14 cellular contexts compared by ENCODE assay signal in genomic region chr1:82778612-82779011, GRCh38.
A peak's percentile ranks its signal among the peaks of the same experiment; 100 is the strongest.
DNase-seq lines count a peak whose midpoint lies in the region; ATAC-seq, FAIRE-seq and TF ChIP-seq lines count a peak whose summit lies in the region.
"Had no signal": no experiment of that assay in that cellular context is flagged by ENCODE, and none has a peak within 500 bp of the region (broad histone marks: within the 10 kb centered on the region; RNA-seq: fewer than 3 reads in every experiment).

No MANE protein-coding gene starts in this region.

- H3K9me3 ChIP-seq in left ventricle myocardium inferior (replicated peaks): no peaks in the 10 kb centered on the region
- peaks cover 0 to 19% (median 0%) of the 10 kb centered on the region in 11 donors for H3K9me3 ChIP-seq in heart right ventricle
- H3K9me3 ChIP-seq in PC-3 (ENCODE audit: low read length): no peaks in the 10 kb centered on the region
- no peaks in the 10 kb centered on the region for H3K9me3 ChIP-seq in testis
- no peaks in the 10 kb centered on the region for H3K9me3 ChIP-seq in kidney (ENCODE audit: control insufficient read depth in 1 of 2, low read length in 2 of 2)
- H3K9me3 ChIP-seq: stomach had no signal

- no peaks in the 10 kb centered on the region for H3K79me2 ChIP-seq in PC-3 (ENCODE audit: low read length)

- no peaks in the 10 kb centered on the region for H3F3A ChIP-seq in PC-3 (ENCODE audit: low read length, unreplicated experiment)

- H3K9me3 Mint-ChIP-seq in activated CD4-positive, alpha-beta T cell treated with anti-CD3 and anti-CD28 coated beads, Interleukin-2, amount 10 ng/mL, durations not matched to agents 7 days and 5 days: peaks cover 5% of the 10 kb centered on the region
- H3K9me3 Mint-ChIP-seq: natural killer cell treated with Interleukin-12 subunit alpha and Interleukin-12 subunit beta and Interleukin-15 and Interleukin-18, amount 100 ng/mL, for 72 hours had no signal

- intact Hi-C loops in left ventricle myocardium inferior (cut with micrococcal nuclease): no loop called here
- intact Hi-C loops in heart right ventricle (cut with DNase I): no loop called here
- intact Hi-C loops in PC-3 (cut with micrococcal nuclease): no loop called here
- intact Hi-C loops in testis (cut with DNase I; ENCODE audit: low total_unique reads): no loop called here
- intact Hi-C loops in kidney (cut with DNase I): no loop called here

- POLR2A ChIA-PET in PC-3 (lab: Charles Lee; ENCODE audit: unreplicated experiment): no interaction called here
- POLR2A ChIA-PET in activated CD4-positive, alpha-beta T cell treated with anti-CD3 and anti-CD28 coated beads, Interleukin-2, amount 10 ng/mL, durations not matched to agents 7 days and 5 days (lab: Charles Lee): no interaction called here

- ATAC-seq in heart right ventricle (no peak), PC-3 (peak; percentile 42; the same call in 1 of the 2 replicates)
- ATAC-seq: activated T-cell treated with anti-CD3 and anti-CD28 coated beads, Interleukin-2, amount 50 U/mL, for 4 hours; natural killer cell treated with Interleukin-12 subunit alpha and Interleukin-12 subunit beta and Interleukin-15 and Interleukin-18, amount 100 ng/mL, for 72 hours had no signal

- H3K36me3 ChIP-seq in left ventricle myocardium inferior (no peaks in the 10 kb centered on the region), heart right ventricle (no peaks in the 10 kb centered on the region), PC-3 (ENCODE audit: low read depth, low read length) (no peaks in the 10 kb centered on the region), testis (ENCODE audit: low read depth, missing control alignments) (no peaks in the 10 kb centered on the region), kidney (ENCODE audit: control insufficient read depth in 1 of 2, insufficient read depth in 2 of 2, low read length in 2 of 2) (no peaks in the 10 kb centered on the region)
- H3K36me3 ChIP-seq: BLaER1, stomach had no signal

- H4K20me1 ChIP-seq in PC-3 (ENCODE audit: low read length): no peaks in the 10 kb centered on the region
- H4K20me1 ChIP-seq: BLaER1 had no signal

- H3K27me3 ChIP-seq in left ventricle myocardium inferior (ENCODE audit: low read depth): no peaks in the 10 kb centered on the region
- H3K27me3 ChIP-seq in heart right ventricle: no peaks in the 10 kb centered on the region
- peaks cover 4% of the 10 kb centered on the region; the same call in 1 of the 2 replicates for H3K27me3 ChIP-seq in PC-3 (ENCODE audit: low read length)
- no peaks in the 10 kb centered on the region for H3K27me3 ChIP-seq in testis
- H3K27me3 ChIP-seq: BLaER1, stomach had no signal

- peaks cover 8% of the 10 kb centered on the region for H3K4me1 Mint-ChIP-seq in activated CD4-positive, alpha-beta T cell treated with anti-CD3 and anti-CD28 coated beads, Interleukin-2, amount 10 ng/mL, durations not matched to agents 7 days and 5 days

- H3K4me3 ChIP-seq in left ventricle myocardium inferior (no peak overlapping the region), heart right ventricle (no peak overlapping the region), PC-3 (ENCODE audit: low read length) (no peak overlapping the region), epithelial cell of proximal tubule (ENCODE audit: low read depth, low read length) (no peak overlapping the region), testis (no peak overlapping the region), kidney (ENCODE audit: low read length in 2 of 2) (no peak overlapping the region)
- H3K4me3 ChIP-seq: BLaER1, stomach had no signal

- H3K9me2 ChIP-seq in PC-3 (replicated peaks; ENCODE audit: low read length): no peaks in the 10 kb centered on the region

- DNase-seq in left ventricle myocardium inferior (no peak), heart right ventricle (no peak), PC-3 (peak; percentile 54), epithelial cell of proximal tubule (ENCODE audit: low read depth) (no peak), testis (peak; percentile 35), AML-193 (lab: John Stamatoyannopoulos, UW) (no peak), kidney (no peak)
- no peak for DNase-seq in activated CD4-positive, alpha-beta T cell treated with anti-CD3 and anti-CD28 coated beads, Interleukin-2, amount 10 ng/mL, durations not matched to agents 7 days and 5 days
- DNase-seq: activated T-cell treated with anti-CD3 and anti-CD28 coated beads, Interleukin-2, amount 50 U/mL, for 4 hours; hypothalamus; stomach had no signal

- CTCF ChIA-PET in PC-3 (lab: Charles Lee): no interaction called here
- CTCF ChIA-PET in activated CD4-positive, alpha-beta T cell treated with anti-CD3 and anti-CD28 coated beads, Interleukin-2, amount 10 ng/mL, durations not matched to agents 7 days and 5 days (lab: Charles Lee): no interaction called here

- no peak for TF ChIP-seq POLR2A in testis (IDR thresholded peaks at IDR 0.05)

- no peak overlapping the region for H3K4me2 ChIP-seq in PC-3 (ENCODE audit: low read length)
- H3K4me2 ChIP-seq: BLaER1 had no signal

- H3K27me3 Mint-ChIP-seq in activated CD4-positive, alpha-beta T cell treated with anti-CD3 and anti-CD28 coated beads, Interleukin-2, amount 10 ng/mL, durations not matched to agents 7 days and 5 days: no peaks in the 10 kb centered on the region
- H3K27me3 Mint-ChIP-seq: natural killer cell treated with Interleukin-12 subunit alpha and Interleukin-12 subunit beta and Interleukin-15 and Interleukin-18, amount 100 ng/mL, for 72 hours had no signal

- H3K27ac Mint-ChIP-seq in activated CD4-positive, alpha-beta T cell treated with anti-CD3 and anti-CD28 coated beads, Interleukin-2, amount 10 ng/mL, durations not matched to agents 7 days and 5 days: no peak overlapping the region
- H3K27ac Mint-ChIP-seq: natural killer cell treated with Interleukin-12 subunit alpha and Interleukin-12 subunit beta and Interleukin-15 and Interleukin-18, amount 100 ng/mL, for 72 hours had no signal

- H3K36me3 Mint-ChIP-seq in activated CD4-positive, alpha-beta T cell treated with anti-CD3 and anti-CD28 coated beads, Interleukin-2, amount 10 ng/mL, durations not matched to agents 7 days and 5 days (ENCODE audit: low read depth): no peaks in the 10 kb centered on the region

- WGBS in heart right ventricle, 2 donors: 88 to 93% methylated on average over 4 of the region's 4 CpGs
- WGBS in testis, 2 donors: 79 to 85% methylated on average over 4 of the region's 4 CpGs

- H2AFZ ChIP-seq in PC-3 (ENCODE audit: low read length): no peak overlapping the region

- H3K27ac ChIP-seq in left ventricle myocardium inferior (replicated peaks): no peak overlapping the region
- H3K27ac ChIP-seq in heart right ventricle: no peak overlapping the region
- no peak overlapping the region for H3K27ac ChIP-seq in PC-3 (ENCODE audit: low read length)
- no peak overlapping the region for H3K27ac ChIP-seq in testis
- H3K27ac ChIP-seq in kidney (ENCODE audit: low read depth in 2 of 2, low read length in 2 of 2): no peak overlapping the region
- H3K27ac ChIP-seq: BLaER1, stomach had no signal

- no peak overlapping the region for H3K4me3 Mint-ChIP-seq in activated CD4-positive, alpha-beta T cell treated with anti-CD3 and anti-CD28 coated beads, Interleukin-2, amount 10 ng/mL, durations not matched to agents 7 days and 5 days
- H3K4me3 Mint-ChIP-seq: activated T-cell treated with anti-CD3 and anti-CD28 coated beads, Interleukin-2, amount 50 U/mL, for 4 hours; natural killer cell treated with Interleukin-12 subunit alpha and Interleukin-12 subunit beta and Interleukin-15 and Interleukin-18, amount 100 ng/mL, for 72 hours had no signal

- no TSS peak for BruUV-seq in PC-3 (replicated peaks; lab: Mats Ljungman, UMichigan)

- TF ChIP-seq CTCF in left ventricle myocardium inferior (IDR thresholded peaks at IDR 0.05; ENCODE audit: borderline replicate concordance) (peak; percentile 15), heart right ventricle (IDR thresholded peaks at IDR 0.05) (peak in 1 of 9 donors; percentile 10), PC-3 (conservative IDR thresholded peaks at IDR 0.05; ENCODE audit: low read depth, low read length) (peak; percentile 67), epithelial cell of proximal tubule (conservative IDR thresholded peaks at IDR 0.05; ENCODE audit: low read depth, low read length) (peak; percentile 70), testis (IDR thresholded peaks at IDR 0.05) (peak; percentile 13 to 39 (median 22)), kidney (IDR thresholded peaks at IDR 0.05; ENCODE audit: borderline replicate concordance, extremely low read depth, insufficient read depth) (no peak)

- no peaks in the 10 kb centered on the region for H3K4me1 ChIP-seq in left ventricle myocardium inferior
- H3K4me1 ChIP-seq in heart right ventricle: no peaks in the 10 kb centered on the region
- H3K4me1 ChIP-seq in PC-3 (ENCODE audit: insufficient read depth, low read length): no peaks in the 10 kb centered on the region
- H3K4me1 ChIP-seq in testis: no peaks in the 10 kb centered on the region
- H3K4me1 ChIP-seq in kidney (ENCODE audit: control insufficient read depth in 1 of 2, insufficient read depth in 1 of 2, low read depth in 1 of 2, low read length in 2 of 2): no peaks in the 10 kb centered on the region
- H3K4me1 ChIP-seq: BLaER1, stomach had no signal

- FAIRE-seq in kidney (lab: Jason Lieb, UNC): no peak
- FAIRE-seq: GM12892 had no signal

- H3K9ac ChIP-seq in PC-3 (ENCODE audit: low read length) (no peak overlapping the region), kidney (ENCODE audit: low read length in 2 of 2) (no peak overlapping the region)
- H3K9ac ChIP-seq: BLaER1 had no signal

Comparison
In these comparisons a context has a peak if more than half of its experiments do, and no peak if none do; other contexts are left out.
1. DNase-seq: peak in PC-3 (single experiment) and testis (single experiment); none in left ventricle myocardium inferior (single experiment), heart right ventricle (0 of 2), epithelial cell of proximal tubule (single experiment), AML-193 (0 of 2), activated CD4-positive, alpha-beta T cell treated with anti-CD3 and anti-CD28 coated beads, Interleukin-2, amount 10 ng/mL, durations not matched to agents 7 days and 5 days (single experiment) and kidney (single experiment).